Comparison of ENCODE assay signal across 18 cellular contexts in the genomic region with DNA sequence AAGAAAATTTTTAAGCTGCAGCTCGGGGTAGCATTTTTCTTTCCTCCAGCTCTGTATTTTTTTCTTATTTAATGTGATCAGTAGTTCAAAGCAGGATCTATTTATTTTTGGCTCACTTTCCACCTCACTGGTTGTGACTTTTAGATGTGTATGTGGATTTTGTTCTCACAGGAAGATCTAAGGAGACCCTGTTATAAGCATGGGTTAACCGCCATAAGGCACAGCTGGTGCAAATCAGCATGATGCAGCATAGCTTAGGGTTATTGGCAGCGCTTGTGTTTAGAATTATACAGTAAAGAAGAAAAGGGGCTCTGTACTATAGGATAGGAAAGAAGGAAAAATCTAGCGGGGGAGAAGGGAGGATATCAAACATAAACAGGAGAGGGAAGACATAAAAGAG.
"Had no signal": no experiment of that assay in that cellular context is flagged by ENCODE, and none has a peak within 500 bp of the region (broad histone marks: within the 10 kb centered on the region; RNA-seq: fewer than 3 reads in every experiment).

No MANE protein-coding gene starts in this region.

- H3K4me3 ChIP-seq: breast epithelium, gastrocnemius medialis, heart left ventricle, lung, pancreas, tibial artery had no signal

- H3K36me3 ChIP-seq: breast epithelium, gastrocnemius medialis, heart left ventricle, pancreas, tibial artery had no signal

- H3K27me3 ChIP-seq: breast epithelium, gastrocnemius medialis, heart left ventricle, pancreas, tibial artery had no signal

- DNase-seq: activated CD4-positive, alpha-beta T cell treated with anti-CD3 and anti-CD28 coated beads, Interleukin-2, amount 10 ng/mL, durations not matched to agents 24 days and 14 days; activated CD4-positive, CD25-positive, alpha-beta regulatory T cell; activated CD8-positive, alpha-beta memory T cell treated with anti-CD3 and anti-CD28 coated beads, Interleukin-2, amount 50 U/mL, for 4 hours; activated CD8-positive, alpha-beta T cell treated with anti-CD3 and anti-CD28 coated beads, Interleukin-2, amount 10 ng/mL, durations not matched to agents 7 days and 5 days; activated gamma-delta T cell treated with Interleukin-2 at 50 U/mL for 16 hours; activated naive CD8-positive, alpha-beta T cell treated with anti-CD3 and anti-CD28 coated beads for 36 hours; dermis blood vessel endothelial cell; effector memory CD8-positive, alpha-beta T cell; gastrocnemius medialis; left cardiac atrium; pancreas; stimulated activated CD4-positive, alpha-beta T cell treated with anti-CD3 and anti-CD28 coated beads, Interleukin-2, amount 100 ng/mL, for 48 hours; stimulated activated naive B cell treated with anti-CD40 and anti-IgM and Interleukin-4, amounts not matched to agents 10 μg/mL and 1 μg/mL and 100 μg/mL, for 72 hours; tibial artery had no signal

- H3K27ac ChIP-seq: breast epithelium, epithelial cell of prostate, gastrocnemius medialis, heart left ventricle, pancreas, tibial artery had no signal

- ATAC-seq: activated CD8-positive, alpha-beta T cell treated with anti-CD3 and anti-CD28 coated beads, Interleukin-2, amount 10 ng/mL, durations not matched to agents 7 days and 5 days; effector memory CD8-positive, alpha-beta T cell; gastrocnemius medialis; stimulated activated naive B cell treated with anti-CD40 and anti-IgM and Interleukin-4, amounts not matched to agents 10 μg/mL and 1 μg/mL and 100 μg/mL, for 72 hours had no signal

- H3K9me3 ChIP-seq: breast epithelium, gastrocnemius medialis, pancreas, tibial artery had no signal

- H3K4me1 ChIP-seq: breast epithelium, gastrocnemius medialis, pancreas, tibial artery had no signal
